In genomic region chr20:3082306-3082951, GRCh38 we compare ENCODE assay signal across 9 cellular contexts. TPM values are rescaled to one million over a fixed set of nuclear protein-coding genes. Genes with fewer than 3 reads are reported as not detected.
DNase-seq lines count a peak whose midpoint lies in the region; ATAC-seq lines count a peak whose summit lies in the region.
"Had no signal": no experiment of that assay in that cellular context is flagged by ENCODE, and none has a peak within 500 bp of the region (broad histone marks: within the 10 kb centered on the region; RNA-seq: fewer than 3 reads in every experiment).

No MANE protein-coding gene starts in this region.

- H3K36me3 ChIP-seq in iPS-20b (ENCODE audit: insufficient read depth, low read depth, low read length), result no peaks in the 10 kb centered on the region

- H3K4me1 ChIP-seq in iPS-20b (ENCODE audit: insufficient read depth, low read length), result peaks cover 6% of the 10 kb centered on the region; the same call in 1 of the 2 replicates

- H3K9me3 ChIP-seq in iPS-20b (ENCODE audit: insufficient read depth, low read depth, low read length), result no peaks in the 10 kb centered on the region

- peaks cover 5% of the 10 kb centered on the region for H3K9me3 Mint-ChIP-seq in T-helper 2 cell treated with Interferon-gamma antibody and Interleukin-4, amounts not matched to agents 5 μg/mL and 100 μg/mL, for 36 hours
- H3K9me3 Mint-ChIP-seq in activated T-helper 2 cell treated with anti-CD3 and anti-CD28 coated beads, Interferon-gamma antibody, Interleukin-2, Interleukin-4, amounts not matched to agents 10 μg/mL and 5 μg/mL and 100 μg/mL, durations not matched to agents 14 hours and 24 hours and 36 hours, result peaks cover 7% of the 10 kb centered on the region
- H3K9me3 Mint-ChIP-seq in stimulated activated naive CD8-positive, alpha-beta T cell treated with anti-CD3 and anti-CD28 coated beads, Interleukin-15, Interleukin-2, amounts not matched to agents 100 ng/mL and 50 ng/mL, for 24 hours, result no peaks in the 10 kb centered on the region

- peaks cover 2% of the 10 kb centered on the region for H3K36me3 Mint-ChIP-seq in T-helper 2 cell treated with Interferon-gamma antibody and Interleukin-4, amounts not matched to agents 5 μg/mL and 100 μg/mL, for 36 hours (ENCODE audit: low read depth)
- peaks cover 6% of the 10 kb centered on the region for H3K36me3 Mint-ChIP-seq in activated T-helper 2 cell treated with anti-CD3 and anti-CD28 coated beads, Interferon-gamma antibody, Interleukin-2, Interleukin-4, amounts not matched to agents 10 μg/mL and 5 μg/mL and 100 μg/mL, durations not matched to agents 14 hours and 24 hours and 36 hours (ENCODE audit: low read depth)
- H3K36me3 Mint-ChIP-seq in stimulated activated naive CD8-positive, alpha-beta T cell treated with anti-CD3 and anti-CD28 coated beads, Interleukin-15, Interleukin-2, amounts not matched to agents 100 ng/mL and 50 ng/mL, for 24 hours (ENCODE audit: low read depth), result no peaks in the 10 kb centered on the region

- no peak for ATAC-seq in HG03520 (IDR thresholded peaks at IDR 0.05; ENCODE audit: unreplicated experiment)

- H3K27ac Mint-ChIP-seq in T-helper 2 cell treated with Interferon-gamma antibody and Interleukin-4, amounts not matched to agents 5 μg/mL and 100 μg/mL, for 36 hours, result no peak overlapping the region
- no peak overlapping the region for H3K27ac Mint-ChIP-seq in activated T-helper 2 cell treated with anti-CD3 and anti-CD28 coated beads, Interferon-gamma antibody, Interleukin-2, Interleukin-4, amounts not matched to agents 10 μg/mL and 5 μg/mL and 100 μg/mL, durations not matched to agents 14 hours and 24 hours and 36 hours
- H3K27ac Mint-ChIP-seq in stimulated activated naive CD8-positive, alpha-beta T cell treated with anti-CD3 and anti-CD28 coated beads, Interleukin-15, Interleukin-2, amounts not matched to agents 100 ng/mL and 50 ng/mL, for 24 hours, result no peak overlapping the region

- intact Hi-C loops in activated T-helper 2 cell treated with anti-CD3 and anti-CD28 coated beads, Interferon-gamma antibody, Interleukin-2, Interleukin-4, amounts not matched to agents 10 μg/mL and 5 μg/mL and 100 μg/mL, durations not matched to agents 14 hours and 24 hours and 36 hours (cut with micrococcal nuclease), result no loop called here

- peaks cover 11% of the 10 kb centered on the region for H3K4me1 Mint-ChIP-seq in T-helper 2 cell treated with Interferon-gamma antibody and Interleukin-4, amounts not matched to agents 5 μg/mL and 100 μg/mL, for 36 hours (ENCODE audit: low read depth)
- H3K4me1 Mint-ChIP-seq in activated T-helper 2 cell treated with anti-CD3 and anti-CD28 coated beads, Interferon-gamma antibody, Interleukin-2, Interleukin-4, amounts not matched to agents 10 μg/mL and 5 μg/mL and 100 μg/mL, durations not matched to agents 14 hours and 24 hours and 36 hours (ENCODE audit: low read depth), result peaks cover 11% of the 10 kb centered on the region
- peaks cover 7% of the 10 kb centered on the region for H3K4me1 Mint-ChIP-seq in stimulated activated naive CD8-positive, alpha-beta T cell treated with anti-CD3 and anti-CD28 coated beads, Interleukin-15, Interleukin-2, amounts not matched to agents 100 ng/mL and 50 ng/mL, for 24 hours (ENCODE audit: low read depth)

- no peak overlapping the region for H3K27ac ChIP-seq in iPS-20b (ENCODE audit: low read length)

- peaks cover 49% of the 10 kb centered on the region for H3K27me3 Mint-ChIP-seq in T-helper 2 cell treated with Interferon-gamma antibody and Interleukin-4, amounts not matched to agents 5 μg/mL and 100 μg/mL, for 36 hours (ENCODE audit: low read depth)
- peaks cover 63% of the 10 kb centered on the region for H3K27me3 Mint-ChIP-seq in activated T-helper 2 cell treated with anti-CD3 and anti-CD28 coated beads, Interferon-gamma antibody, Interleukin-2, Interleukin-4, amounts not matched to agents 10 μg/mL and 5 μg/mL and 100 μg/mL, durations not matched to agents 14 hours and 24 hours and 36 hours (ENCODE audit: low read depth)
- peaks cover 55% of the 10 kb centered on the region for H3K27me3 Mint-ChIP-seq in stimulated activated naive CD8-positive, alpha-beta T cell treated with anti-CD3 and anti-CD28 coated beads, Interleukin-15, Interleukin-2, amounts not matched to agents 100 ng/mL and 50 ng/mL, for 24 hours

- no peak for DNase-seq in T-helper 2 cell treated with Interferon-gamma antibody and Interleukin-4, amounts not matched to agents 5 μg/mL and 100 μg/mL, for 36 hours (ENCODE audit: low spot score)
- DNase-seq in T-helper 2 cell (no peak), cerebellum (ENCODE audit: low spot score) (no peak), HCEC 1CT (no peak)
- DNase-seq in activated T-helper 2 cell treated with anti-CD3 and anti-CD28 coated beads, Interferon-gamma antibody, Interleukin-2, Interleukin-4, amounts not matched to agents 10 μg/mL and 5 μg/mL and 100 μg/mL, durations not matched to agents 14 hours and 24 hours and 36 hours (ENCODE audit: low spot score), result no peak
- DNase-seq: activated effector memory CD4-positive, alpha-beta T cell treated with Interleukin-2 at 50 U/mL for 16 hours had no signal

- H3K4me3 Mint-ChIP-seq in T-helper 2 cell treated with Interferon-gamma antibody and Interleukin-4, amounts not matched to agents 5 μg/mL and 100 μg/mL, for 36 hours, result peak overlapping the region; percentile 57
- H3K4me3 Mint-ChIP-seq in activated T-helper 2 cell treated with anti-CD3 and anti-CD28 coated beads, Interferon-gamma antibody, Interleukin-2, Interleukin-4, amounts not matched to agents 10 μg/mL and 5 μg/mL and 100 μg/mL, durations not matched to agents 14 hours and 24 hours and 36 hours (ENCODE audit: low read depth), result peak overlapping the region; percentile 62
- H3K4me3 Mint-ChIP-seq in stimulated activated naive CD8-positive, alpha-beta T cell treated with anti-CD3 and anti-CD28 coated beads, Interleukin-15, Interleukin-2, amounts not matched to agents 100 ng/mL and 50 ng/mL, for 24 hours, result peak overlapping the region; percentile 0

- H3K4me3 ChIP-seq in iPS-20b (ENCODE audit: low read length), result peak overlapping the region; percentile 53; the same call in 1 of the 2 replicates

- H3K27me3 ChIP-seq in iPS-20b (ENCODE audit: insufficient read depth, low read length), result peaks cover 69% of the 10 kb centered on the region

- H3K9ac ChIP-seq in iPS-20b (ENCODE audit: low read depth, low read length), result no peak overlapping the region

RNA-seq across cellular contexts. Expression of gene AVP, which starts 2.1 kb away (rescaled TPM):
- not detected in 2 replicates for total RNA-seq in activated T-helper 2 cell treated with anti-CD3 and anti-CD28 coated beads, Interferon-gamma antibody, Interleukin-2, Interleukin-4, amounts not matched to agents 10 μg/mL and 5 μg/mL and 100 μg/mL, durations not matched to agents 14 hours and 24 hours and 36 hours
- not detected for total RNA-seq in cerebellum

RNA-seq across cellular contexts. Expression of gene OXT, which starts 11.0 kb away (rescaled TPM):
- 0.55 TPM in 1 of 2 replicates, not detected in the other for total RNA-seq in activated T-helper 2 cell treated with anti-CD3 and anti-CD28 coated beads, Interferon-gamma antibody, Interleukin-2, Interleukin-4, amounts not matched to agents 10 μg/mL and 5 μg/mL and 100 μg/mL, durations not matched to agents 14 hours and 24 hours and 36 hours
- not detected for total RNA-seq in cerebellum

RNA-seq across cellular contexts. Expression of gene MRPS26, which starts 36.6 kb away (rescaled TPM):
- 143 and 148 TPM in 2 replicates for total RNA-seq in activated T-helper 2 cell treated with anti-CD3 and anti-CD28 coated beads, Interferon-gamma antibody, Interleukin-2, Interleukin-4, amounts not matched to agents 10 μg/mL and 5 μg/mL and 100 μg/mL, durations not matched to agents 14 hours and 24 hours and 36 hours
- 17.4 TPM for total RNA-seq in cerebellum

RNA-seq across cellular contexts. Expression of gene GNRH2, which starts 39.0 kb away (rescaled TPM):
- total RNA-seq in activated T-helper 2 cell treated with anti-CD3 and anti-CD28 coated beads, Interferon-gamma antibody, Interleukin-2, Interleukin-4, amounts not matched to agents 10 μg/mL and 5 μg/mL and 100 μg/mL, durations not matched to agents 14 hours and 24 hours and 36 hours, result 3.4 and 3.7 TPM in 2 replicates
- total RNA-seq in cerebellum, result not detected

Comparison
In these comparisons a context has a peak if more than half of its experiments do, and no peak if none do; other contexts are left out.
1. H3K4me3 Mint-ChIP-seq: peak in every context shown above with its lines; median percentile 62 in activated T-helper 2 cell treated with anti-CD3 and anti-CD28 coated beads, Interferon-gamma antibody, Interleukin-2, Interleukin-4, amounts not matched to agents 10 μg/mL and 5 μg/mL and 100 μg/mL, durations not matched to agents 14 hours and 24 hours and 36 hours; 57 in T-helper 2 cell treated with Interferon-gamma antibody and Interleukin-4, amounts not matched to agents 5 μg/mL and 100 μg/mL, for 36 hours; 0 in stimulated activated naive CD8-positive, alpha-beta T cell treated with anti-CD3 and anti-CD28 coated beads, Interleukin-15, Interleukin-2, amounts not matched to agents 100 ng/mL and 50 ng/mL, for 24 hours.